1 cellular context compared by ENCODE assay signal in genomic region chr4:54006755-54007154, GRCh38.
TF ChIP-seq lines count a peak whose summit lies in the region.

No MANE protein-coding gene starts in this region.

TF ChIP-seq in HepG2, 621 proteins besides CTCF, POLR2A, EP300 and RAD21 (continued from another document):
- TF ChIP-seq ARID5B (CRISPR knock-in tag; IDR thresholded peaks at IDR 0.05) (peak; percentile 87), LCORL (IDR thresholded peaks at IDR 0.05) (0 out of 2 replicates have a peak, but pooled peaks have one; percentile 22), LCORL (CRISPR knock-in tag; IDR thresholded peaks at IDR 0.05) (no peak), MED1 (CRISPR knock-in tag; IDR thresholded peaks at IDR 0.05) (peak; percentile 40; the same call in 1 of the 2 replicates), BCL6 (CRISPR knock-in tag; IDR thresholded peaks at IDR 0.05) (peak; percentile 48; the same call in 1 of the 2 replicates), RXRB (CRISPR knock-in tag; IDR thresholded peaks at IDR 0.05; ENCODE audit: borderline replicate concordance) (peak; percentile 68; the same call in 1 of the 2 replicates), ELF3 (CRISPR knock-in tag; IDR thresholded peaks at IDR 0.05) (0 out of 2 replicates have a peak, but pooled peaks have one; percentile 32), SMAD1 (CRISPR knock-in tag; IDR thresholded peaks at IDR 0.05; ENCODE audit: borderline replicate concordance, low read depth) (no peak), ATM (IDR thresholded peaks at IDR 0.05; ENCODE audit: borderline replicate concordance) (peak; percentile 94; the same call in 1 of the 2 replicates), PPARG (CRISPR knock-in tag; conservative IDR thresholded peaks at IDR 0.05) (peak; percentile 75), HMG20A (CRISPR knock-in tag; IDR thresholded peaks at IDR 0.05; ENCODE audit: borderline replicate concordance) (peak; percentile 89; the same call in 1 of the 2 replicates), ISL2 (CRISPR knock-in tag; IDR thresholded peaks at IDR 0.05) (peak; percentile 76), PHF20 (CRISPR knock-in tag; IDR thresholded peaks at IDR 0.05) (no peak), NR2F6 (IDR thresholded peaks at IDR 0.05) (peak; percentile 48), NR2F6 (CRISPR knock-in tag; IDR thresholded peaks at IDR 0.05) (peak; percentile 49), ZHX2 (IDR thresholded peaks at IDR 0.05; ENCODE audit: low read depth) (no peak), ZHX2 (CRISPR knock-in tag; IDR thresholded peaks at IDR 0.05; ENCODE audit: borderline replicate concordance) (no peak), ZNF503 (CRISPR knock-in tag; IDR thresholded peaks at IDR 0.05) (0 out of 2 replicates have a peak, but pooled peaks have one; percentile 53), FOXP4 (CRISPR knock-in tag; IDR thresholded peaks at IDR 0.05) (0 out of 2 replicates have a peak, but pooled peaks have one; percentile 26), KIAA2018 (CRISPR knock-in tag; IDR thresholded peaks at IDR 0.05; ENCODE audit: borderline replicate concordance) (no peak), ZBTB20 (CRISPR knock-in tag; IDR thresholded peaks at IDR 0.05; ENCODE audit: borderline replicate concordance, low read depth) (peak; percentile 23; the same call in 1 of the 2 replicates), TBX3 (IDR thresholded peaks at IDR 0.05; ENCODE audit: borderline replicate concordance) (peak; percentile 94), ZNF235 (CRISPR knock-in tag; IDR thresholded peaks at IDR 0.05; ENCODE audit: borderline replicate concordance) (no peak), GFI1 (CRISPR knock-in tag; IDR thresholded peaks at IDR 0.05; ENCODE audit: borderline replicate concordance) (peak; percentile 95)
TF ChIP-seq in HepG2: peak in this region for 53.
